9 cellular contexts compared by ENCODE assay signal in genomic region chr12:93184664-93185368, GRCh38.
DNase-seq lines count a peak whose midpoint lies in the region; ATAC-seq lines count a peak whose summit lies in the region.
"Had no signal": no experiment of that assay in that cellular context is flagged by ENCODE, and none has a peak within 500 bp of the region (broad histone marks: within the 10 kb centered on the region; RNA-seq: fewer than 3 reads in every experiment).

No MANE protein-coding gene starts in this region.

- no peaks in the 10 kb centered on the region for H3K27me3 Mint-ChIP-seq in stimulated activated naive B cell treated with anti-CD40 and anti-IgM and Interleukin-4, amounts not matched to agents 10 μg/mL and 1 μg/mL and 100 μg/mL, for 72 hours

- H3K9me3 Mint-ChIP-seq in stimulated activated naive B cell treated with anti-CD40 and anti-IgM and Interleukin-4, amounts not matched to agents 10 μg/mL and 1 μg/mL and 100 μg/mL, for 72 hours = no peaks in the 10 kb centered on the region

- DNase-seq in UCSD-AML1 (lab: John Stamatoyannopoulos, UW; ENCODE audit: unreplicated experiment) = peak; percentile 57
- no peak for DNase-seq in left ventricle myocardium superior
- DNase-seq in stimulated activated naive B cell treated with anti-CD40 and anti-IgM and Interleukin-4, amounts not matched to agents 10 μg/mL and 1 μg/mL and 100 μg/mL, for 72 hours = no peak
- DNase-seq in AG20443 (ENCODE audit: low spot score) = no peak
- no peak for DNase-seq in GF-D8 (lab: John Stamatoyannopoulos, UW)
- DNase-seq: GOT3 had no signal

- peaks cover 45 to 52% of the 10 kb centered on the region in 2 donors for H3K4me1 Mint-ChIP-seq in stimulated activated naive B cell treated with anti-CD40 and anti-IgM and Interleukin-4, amounts not matched to agents 10 μg/mL and 1 μg/mL and 100 μg/mL, for 72 hours

- intact Hi-C loops in left ventricle myocardium superior (cut with micrococcal nuclease) = loop anchor here (5.0 kb wide), 1 partner anchor 58 kb away; no protein-coding TSS in a partner anchor

- peak overlapping the region in 1 of 2 donors; percentile 28 for H3K4me3 Mint-ChIP-seq in stimulated activated naive B cell treated with anti-CD40 and anti-IgM and Interleukin-4, amounts not matched to agents 10 μg/mL and 1 μg/mL and 100 μg/mL, for 72 hours

- ATAC-seq in GM21526 (IDR thresholded peaks at IDR 0.05; ENCODE audit: low FRiP score, unreplicated experiment) (peak; percentile 24), left ventricle myocardium superior (peak; percentile 6), GM18861 (IDR thresholded peaks at IDR 0.05; ENCODE audit: unreplicated experiment) (no peak)
- ATAC-seq in stimulated activated naive B cell treated with anti-CD40 and anti-IgM and Interleukin-4, amounts not matched to agents 10 μg/mL and 1 μg/mL and 100 μg/mL, for 72 hours (replicated peaks) = no peak
- no peak for ATAC-seq in activated CD4-positive, CD25-positive, alpha-beta regulatory T cell treated with anti-CD3 and anti-CD28 coated beads, Interleukin-2, amount 50 U/mL, for 24 hours

- H3K27ac Mint-ChIP-seq in stimulated activated naive B cell treated with anti-CD40 and anti-IgM and Interleukin-4, amounts not matched to agents 10 μg/mL and 1 μg/mL and 100 μg/mL, for 72 hours = peak overlapping the region; percentile 90

- no peaks in the 10 kb centered on the region for H3K36me3 Mint-ChIP-seq in stimulated activated naive B cell treated with anti-CD40 and anti-IgM and Interleukin-4, amounts not matched to agents 10 μg/mL and 1 μg/mL and 100 μg/mL, for 72 hours

Comparison
In these comparisons a context has a peak if more than half of its experiments do, and no peak if none do; other contexts are left out.
1. ATAC-seq: peak in GM21526 (single experiment) and left ventricle myocardium superior (single experiment); none in stimulated activated naive B cell treated with anti-CD40 and anti-IgM and Interleukin-4, amounts not matched to agents 10 μg/mL and 1 μg/mL and 100 μg/mL, for 72 hours (0 of 2), GM18861 (single experiment) and activated CD4-positive, CD25-positive, alpha-beta regulatory T cell treated with anti-CD3 and anti-CD28 coated beads, Interleukin-2, amount 50 U/mL, for 24 hours (0 of 2).